Comparison of ENCODE assay signal across 24 cellular contexts in genomic region chr10:18113881-18114280, GRCh38. TPM values are rescaled to one million over a fixed set of nuclear protein-coding genes. Genes with fewer than 3 reads are reported as not detected.
"Had no signal": no experiment of that assay in that cellular context is flagged by ENCODE, and none has a peak within 500 bp of the region (broad histone marks: within the 10 kb centered on the region; RNA-seq: fewer than 3 reads in every experiment).

No MANE protein-coding gene starts in this region.

- H3K9me3 ChIP-seq: MG63, SJCRH30 had no signal

- H3K4me1 ChIP-seq: SJCRH30 had no signal

- H3K27me3 ChIP-seq: MG63, SJCRH30 had no signal

- H3K4me3 ChIP-seq: MG63, SJCRH30 had no signal

- H3K36me3 ChIP-seq: MG63, SJCRH30 had no signal

- DNase-seq: Karpas-422; KBM-7; MG63; NCI-H1092 treated with DMSO at 0.1 percent for 48 hours; NCI-H1436; NCI-H187; NCI-H2029; NCI-H2081 treated with DMSO at 0.1 percent for 48 hours; NCI-H2171; NCI-H226; NCI-H446; NCI-H510A; NCI-H524 treated with DMSO at 0.1 percent for 48 hours; NCI-H69; NCI-H774; NK-92 treated with Interleukin-12 subunit alpha and Interleukin-12 subunit beta, amount 100 ng/mL, for 24 hours; PC-3; SHP77 treated with DMSO at 0.1 percent for 48 hours; SJCRH30 had no signal

- ATAC-seq: Panc1, PC-3, Right ventricle myocardium inferior, SK-N-SH treated with all-trans-retinoic acid at 6 μM for 48 hours had no signal

- H3K27ac ChIP-seq: SJCRH30 had no signal

RNA-seq across cellular contexts. Expression of gene CACNB2, which starts 26.3 kb away (rescaled TPM):
- total RNA-seq: HT-29, OCI-LY7 had no signal
